In the genomic region with DNA sequence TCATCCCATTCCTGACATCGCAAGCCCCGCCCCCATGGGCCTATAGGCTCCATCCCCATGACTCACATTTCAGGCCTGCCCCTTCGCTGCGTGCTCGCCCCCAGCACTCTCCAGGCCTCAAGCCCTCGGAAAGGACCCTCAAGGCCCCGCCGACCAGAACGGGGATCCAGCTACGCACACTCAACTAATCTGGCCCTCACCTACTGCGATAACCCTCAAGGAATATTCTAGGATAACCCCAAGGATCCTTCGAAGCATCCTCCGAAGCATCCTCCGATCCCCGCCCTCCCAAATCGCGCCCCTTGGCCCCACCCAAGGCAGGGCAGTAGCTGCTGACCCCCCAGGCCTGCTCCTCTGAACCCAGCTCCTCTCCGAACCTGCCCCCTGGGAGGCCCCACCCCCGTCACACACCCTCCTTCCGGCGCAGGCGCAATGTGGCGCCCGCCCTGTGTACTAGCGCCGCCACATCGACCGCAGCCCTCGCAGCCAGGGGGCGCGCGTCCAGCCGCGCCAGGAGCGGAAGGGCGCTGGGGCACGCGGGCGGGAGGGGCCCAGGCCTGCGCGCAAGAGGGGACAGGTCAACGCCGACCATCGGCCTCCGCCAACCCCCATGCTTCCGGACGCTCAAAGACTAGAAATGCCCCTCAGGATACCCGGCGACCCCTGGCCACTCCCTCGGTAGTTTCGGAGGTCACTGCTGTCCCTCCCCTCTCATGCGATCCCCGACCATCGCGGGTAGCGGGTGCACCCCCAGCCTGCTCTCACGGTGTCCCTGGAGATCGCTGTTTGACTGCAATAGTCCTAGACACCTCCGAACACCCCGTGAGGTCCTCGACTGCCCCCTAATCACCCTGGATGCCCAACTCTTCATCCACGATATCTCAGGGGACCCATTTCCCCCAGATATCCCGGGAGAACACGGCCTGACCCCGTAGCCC, we compare ENCODE assay signal across 6 cellular contexts. TPM values are rescaled to one million over a fixed set of nuclear protein-coding genes. Genes with fewer than 3 reads are reported as not detected.
DNase-seq lines count a peak whose midpoint lies in the region; ATAC-seq and TF ChIP-seq lines count a peak whose summit lies in the region.

No MANE protein-coding gene starts in this region.

- H3K4me1 ChIP-seq in left ventricle myocardium inferior = no peaks in the 10 kb centered on the region

- intact Hi-C loops in left ventricle myocardium inferior (cut with micrococcal nuclease) = no loop called here

- no peaks in the 10 kb centered on the region for H3K27me3 ChIP-seq in left ventricle myocardium inferior (ENCODE audit: low read depth)

- peak; percentile 79 for TF ChIP-seq CTCF in left ventricle myocardium inferior (IDR thresholded peaks at IDR 0.05; ENCODE audit: borderline replicate concordance)

- DNase-seq in DMS53 (lab: John Stamatoyannopoulos, UW) (peak; percentile 92), NCI-H446 treated with DMSO at 0.1 percent for 48 hours (lab: John Stamatoyannopoulos, UW) (peak; percentile 58), left ventricle myocardium inferior (peak; percentile 91)
- peak; percentile 86 to 88 for DNase-seq in activated T-cell treated with anti-CD3 and anti-CD28 coated beads, Interleukin-2, amount 50 U/mL, for 48 hours
- DNase-seq in stimulated activated CD4-positive, alpha-beta T cell treated with anti-CD3 and anti-CD28 coated beads, Interleukin-2, amount 100 ng/mL, for 24 hours = peak; percentile 84 to 86

- ATAC-seq in HG02763 (IDR thresholded peaks at IDR 0.05; ENCODE audit: unreplicated experiment) = peak; percentile 82

- no peaks in the 10 kb centered on the region for H3K36me3 ChIP-seq in left ventricle myocardium inferior

- peak overlapping the region; percentile 96 for H3K27ac ChIP-seq in left ventricle myocardium inferior (replicated peaks)

- no peaks in the 10 kb centered on the region for H3K9me3 ChIP-seq in left ventricle myocardium inferior (replicated peaks)

- peak overlapping the region; percentile 71 for H3K4me3 ChIP-seq in left ventricle myocardium inferior

RNA-seq across cellular contexts. Expression of gene MAGIX, which starts 6.4 kb away (rescaled TPM):
- total RNA-seq in left ventricle myocardium inferior = 2.4 TPM

RNA-seq across cellular contexts. Expression of gene PLP2, which starts 15.5 kb away (rescaled TPM):
- total RNA-seq in left ventricle myocardium inferior = 42.1 TPM

RNA-seq across cellular contexts. Expression of gene PRICKLE3, which starts 30.0 kb away (rescaled TPM):
- 9.7 TPM for total RNA-seq in left ventricle myocardium inferior

RNA-seq across cellular contexts. Expression of gene GPKOW, which starts 32.6 kb away (rescaled TPM):
- total RNA-seq in left ventricle myocardium inferior = 18.1 TPM

RNA-seq across cellular contexts. Expression of gene SYP, which starts 43.8 kb away (rescaled TPM):
- 1.6 TPM for total RNA-seq in left ventricle myocardium inferior

Comparison
In these comparisons a context has a peak if more than half of its experiments do, and no peak if none do; other contexts are left out.
1. Peak in every context shown above with its lines: DNase-seq, ATAC-seq, H3K4me3 ChIP-seq and H3K27ac ChIP-seq.